Comparison of ENCODE assay signal across 7 cellular contexts in genomic region chr21:43178175-43178574, GRCh38. TPM values are rescaled to one million over a fixed set of nuclear protein-coding genes. Genes with fewer than 3 reads are reported as not detected.
"Had no signal": no experiment of that assay in that cellular context is flagged by ENCODE, and none has a peak within 500 bp of the region (broad histone marks: within the 10 kb centered on the region; RNA-seq: fewer than 3 reads in every experiment).

No MANE protein-coding gene starts in this region.

RNA-seq across cellular contexts. Expression of gene CRYAA, which starts 9.4 kb away (rescaled TPM):
- total RNA-seq: GM23248, H4, H7, HFFc6, HT1080, IMR-90, K562 had no signal
- polyA plus RNA-seq: GM23248, IMR-90, K562 had no signal
